In genomic region chr3:183635431-183636220, GRCh38 we compare ENCODE assay signal across 8 cellular contexts.
DNase-seq lines count a peak whose midpoint lies in the region; ATAC-seq and TF ChIP-seq lines count a peak whose summit lies in the region.

Gene KLHL24 (plus strand): TSS chr3:183635623. CDS start chr3:183650357, 14,734 bp downstream.

- ATAC-seq in GM19025 (IDR thresholded peaks at IDR 0.05; ENCODE audit: low read depth, unreplicated experiment) (peak; percentile 78), HG03342 (IDR thresholded peaks at IDR 0.05; ENCODE audit: unreplicated experiment) (peak; percentile 90)

- TF ChIP-seq CTCF in AG09309 (IDR thresholded peaks at IDR 0.05; ENCODE audit: control insufficient read depth, insufficient read depth, low read depth, low read length, missing control alignments) = no peak

- peak; percentile 69 for DNase-seq in AG09309 (ENCODE audit: low read depth)
- DNase-seq in NCI-H345 treated with DMSO at 0.1 percent for 48 hours (lab: John Stamatoyannopoulos, UW; ENCODE audit: unreplicated experiment) = peak; percentile 97
- peak; percentile 86 for DNase-seq in activated CD4-positive, CD25-positive, alpha-beta regulatory T cell treated with anti-CD3 and anti-CD28 coated beads, Interleukin-2, amount 50 U/mL, for 16 hours (ENCODE audit: low read depth, low spot score)
- DNase-seq in cerebellar cortex (ENCODE audit: low spot score) = peak; percentile 96
- peak; percentile 97 for DNase-seq in islet precursor cell
- peak; percentile 83 to 86 (median 85) for DNase-seq in stimulated activated CD4-positive, alpha-beta T cell treated with anti-CD3 and anti-CD28 coated beads, Interleukin-12 subunit alpha, Interleukin-12 subunit beta, amount 100 ng/mL, for 48 hours (ENCODE audit: low read depth in 2 of 3, low spot score in 1 of 3)

- H3K4me3 ChIP-seq in AG09309 (ENCODE audit: control insufficient read depth, low read depth, low read length) = peak within 1 kb of the TSS; percentile 97

Comparison
In these comparisons a context has a peak if more than half of its experiments do, and no peak if none do; other contexts are left out.
1. Peak in every context shown above with its lines: DNase-seq, ATAC-seq and H3K4me3 ChIP-seq.